Comparison of ENCODE assay signal across 9 cellular contexts in genomic region chr7:100492738-100493475, GRCh38. TPM values are rescaled to one million over a fixed set of nuclear protein-coding genes. Genes with fewer than 3 reads are reported as not detected.
DNase-seq lines count a peak whose midpoint lies in the region; ATAC-seq, FAIRE-seq and TF ChIP-seq lines count a peak whose summit lies in the region.
"Had no signal": no experiment of that assay in that cellular context is flagged by ENCODE, and none has a peak within 500 bp of the region (broad histone marks: within the 10 kb centered on the region; RNA-seq: fewer than 3 reads in every experiment).

No MANE protein-coding gene starts in this region.

- H3K27ac ChIP-seq in K562 (ENCODE audit: extremely low read depth, low read depth, low read length) (no peak overlapping the region), upper lobe of left lung (no peak overlapping the region)

- H2AFZ ChIP-seq in K562 (ENCODE audit: low read depth, low read length) = peak overlapping the region; percentile 86

- DNase-seq in activated naive CD4-positive, alpha-beta T cell treated with anti-CD3 and anti-CD28 coated beads, Interleukin-2, amount 50 U/mL, for 72 hours (ENCODE audit: low spot score in 2 of 2) = no peak
- DNase-seq in K562 (ENCODE audit: extremely low read depth in 1 of 4, low spot score in 3 of 4) (no peak), memory B cell (ENCODE audit: low spot score in 2 of 2) (no peak), upper lobe of left lung (no peak), NCI-H226 (no peak), GM19239 (ENCODE audit: insufficient read length, low spot score) (no peak)

- H3K9me3 ChIP-seq in K562 (replicated peaks; ENCODE audit: control insufficient read depth, insufficient read depth, low read depth, low read length) (no peaks in the 10 kb centered on the region), upper lobe of left lung (no peaks in the 10 kb centered on the region)

- H3K27ac Mint-ChIP-seq in activated naive CD4-positive, alpha-beta T cell treated with anti-CD3 and anti-CD28 coated beads, Interleukin-2, amount 50 U/mL, for 24 hours = peak overlapping the region; percentile 81
- peak overlapping the region in 1 of 2 donors; percentile 31 for H3K27ac Mint-ChIP-seq in activated naive CD4-positive, alpha-beta T cell treated with anti-CD3 and anti-CD28 coated beads, Interleukin-2, amount 50 U/mL, for 72 hours
- no peak overlapping the region for H3K27ac Mint-ChIP-seq in memory B cell

- H3K9me3 Mint-ChIP-seq in activated naive CD4-positive, alpha-beta T cell treated with anti-CD3 and anti-CD28 coated beads, Interleukin-2, amount 50 U/mL, for 24 hours = no peaks in the 10 kb centered on the region
- no peaks in the 10 kb centered on the region for H3K9me3 Mint-ChIP-seq in activated naive CD4-positive, alpha-beta T cell treated with anti-CD3 and anti-CD28 coated beads, Interleukin-2, amount 50 U/mL, for 72 hours
- no peaks in the 10 kb centered on the region for H3K9me3 Mint-ChIP-seq in memory B cell

- H4K20me1 ChIP-seq in K562 (replicated peaks; ENCODE audit: control insufficient read depth, insufficient read depth, low read length) = no peaks in the 10 kb centered on the region

- no peaks in the 10 kb centered on the region for H3K27me3 Mint-ChIP-seq in activated naive CD4-positive, alpha-beta T cell treated with anti-CD3 and anti-CD28 coated beads, Interleukin-2, amount 50 U/mL, for 24 hours
- peaks cover 10% of the 10 kb centered on the region for H3K27me3 Mint-ChIP-seq in memory B cell

- TF ChIP-seq EP300 in K562 (IDR thresholded peaks at IDR 0.05; ENCODE audit: low read length) (no peak), upper lobe of left lung (IDR thresholded peaks at IDR 0.05) (no peak)

- 54% methylated on average over 5 of the region's 5 CpGs for WGBS in K562 (ENCODE audit: insufficient coverage, low coverage, missing lambda C conversion rate)
- 86 to 94% methylated on average over 5 of the region's 5 CpGs for WGBS in upper lobe of left lung, 2 donors

- peak overlapping the region; percentile 83 for H3K4me3 Mint-ChIP-seq in activated naive CD4-positive, alpha-beta T cell treated with anti-CD3 and anti-CD28 coated beads, Interleukin-2, amount 50 U/mL, for 24 hours
- peak overlapping the region; percentile 69 for H3K4me3 Mint-ChIP-seq in memory B cell

- ATAC-seq in activated naive CD4-positive, alpha-beta T cell treated with anti-CD3 and anti-CD28 coated beads, Interleukin-2, amount 50 U/mL, for 72 hours = no peak
- no peak for ATAC-seq in K562
- peak; percentile 4 for ATAC-seq in memory B cell (ENCODE audit: low read depth)
- no peak for ATAC-seq in upper lobe of left lung (ENCODE audit: low FRiP score in 2 of 2)
- no peak for ATAC-seq in GM21447 (IDR thresholded peaks at IDR 0.05; ENCODE audit: unreplicated experiment)
- ATAC-seq: Panc1 had no signal

- H3K27me3 ChIP-seq in K562 (ENCODE audit: control insufficient read depth in 2 of 2, insufficient read depth in 2 of 2, low read length in 2 of 2) (no peaks in the 10 kb centered on the region), upper lobe of left lung (no peaks in the 10 kb centered on the region)

- no TSS peak for BruUV-seq in K562 (replicated peaks; lab: Mats Ljungman, UMichigan)

- no peaks in the 10 kb centered on the region for H3K79me2 ChIP-seq in K562 (ENCODE audit: control insufficient read depth, insufficient read depth, low read length)

- peaks cover 17% of the 10 kb centered on the region for H3K4me1 Mint-ChIP-seq in activated naive CD4-positive, alpha-beta T cell treated with anti-CD3 and anti-CD28 coated beads, Interleukin-2, amount 50 U/mL, for 24 hours
- peaks cover 10% of the 10 kb centered on the region for H3K4me1 Mint-ChIP-seq in memory B cell

- no peaks in the 10 kb centered on the region for H3K9me1 ChIP-seq in K562 (ENCODE audit: control insufficient read depth, insufficient read depth, low read length)

- TF ChIP-seq POLR2A in K562 (conservative IDR thresholded peaks at IDR 0.05) (no peak), upper lobe of left lung (IDR thresholded peaks at IDR 0.05) (no peak)

- H3K36me3 ChIP-seq in K562 (ENCODE audit: control insufficient read depth, insufficient read depth, low read length) (no peaks in the 10 kb centered on the region), upper lobe of left lung (no peaks in the 10 kb centered on the region)

- peak overlapping the region; percentile 57 for H3K4me2 ChIP-seq in K562 (ENCODE audit: insufficient read depth, low read length)

- no peaks in the 10 kb centered on the region for H3K36me3 Mint-ChIP-seq in activated naive CD4-positive, alpha-beta T cell treated with anti-CD3 and anti-CD28 coated beads, Interleukin-2, amount 50 U/mL, for 24 hours
- no peaks in the 10 kb centered on the region for H3K36me3 Mint-ChIP-seq in activated naive CD4-positive, alpha-beta T cell treated with anti-CD3 and anti-CD28 coated beads, Interleukin-2, amount 50 U/mL, for 72 hours
- H3K36me3 Mint-ChIP-seq in memory B cell = no peaks in the 10 kb centered on the region

- H3K9ac ChIP-seq in K562 (ENCODE audit: insufficient read depth in 1 of 2, low read depth in 2 of 2, low read length in 2 of 2) = peak overlapping the region; percentile 33 to 89; a peak in 3 of 4 replicates

- no peak for TF ChIP-seq RAD21 in K562 (CRISPR knock-in tag; conservative IDR thresholded peaks at IDR 0.05 in 1 of 2, IDR thresholded peaks at IDR 0.05 in 1 of 2)

- POLR2A ChIA-PET in K562 (lab: Yijun Ruan, JAX) = interaction anchor here (0.6 to 1.4 kb wide), 4 partner anchors 9 to 1740 kb away, joined by 3 read pairs; partner anchors contain the start of genes AGFG2 and NYAP1

- CTCF ChIA-PET in K562 (lab: Yijun Ruan, JAX; ENCODE audit: low intra/inter-chr PET ratio) = interaction anchor here (0.6 kb wide), 1 partner anchor 1363 kb away, joined by 3 read pairs; no protein-coding TSS in a partner anchor

- H3K4me1 ChIP-seq in K562 (replicated peaks in 1 of 2; ENCODE audit: control insufficient read depth in 2 of 2, insufficient read depth in 2 of 2, low read length in 2 of 2) (peaks cover 4 to 36% of the 10 kb centered on the region in 2 experiments; a peak in 3 of 5 replicates), upper lobe of left lung (peaks cover 11 to 14% (median 13%) of the 10 kb centered on the region in 4 donors)

- in situ Hi-C loops in K562 (cut with MboI) = no loop called here

- FAIRE-seq in K562 (lab: Jason Lieb, UNC) (no peak), GM19239 (lab: Jason Lieb, UNC) (no peak)

- H3K4me3 ChIP-seq in K562 = peak overlapping the region; percentile 30
- H3K4me3 ChIP-seq in upper lobe of left lung = peak overlapping the region in 3 of 4 donors; percentile 35 to 46 (median 41)

- TF ChIP-seq CTCF in K562 (IDR thresholded peaks at IDR 0.05 in 2 of 3, conservative IDR thresholded peaks at IDR 0.05 in 1 of 3; ENCODE audit: insufficient read depth in 2 of 3, low read depth in 1 of 3, low read length in 3 of 3) (no peak), upper lobe of left lung (IDR thresholded peaks at IDR 0.05) (no peak)

- intact Hi-C loops in K562 (cut with micrococcal nuclease) = no loop called here

RNA-seq across cellular contexts. Expression of gene NYAP1, which starts 9.2 kb away (rescaled TPM):
- total RNA-seq in activated naive CD4-positive, alpha-beta T cell treated with anti-CD3 and anti-CD28 coated beads, Interleukin-2, amount 50 U/mL, for 72 hours = 1 to 10 TPM in 1 of 2 donors, under 1 TPM in 1; 0.89 to 1.0 TPM
- total RNA-seq in K562 (2011; cell fraction: chromatin; rRNA removed; ENCODE audit: low replicate concordance) = 0.53 and 1.0 TPM in 2 replicates
- total RNA-seq in K562 (2011; cell fraction: nucleolus; rRNA removed) = 0.67 and 0.79 TPM in 2 replicates
- total RNA-seq in K562 (2011; cell fraction: nucleoplasm; rRNA removed) = 0.23 and 0.59 TPM in 2 replicates
- total RNA-seq in K562 (2014; rRNA removed) = 0.32 and 0.98 TPM in 2 replicates
- total RNA-seq in K562 (2014; rRNA removed; fragmentation: Illumina TruSeq; extraction: Trizol) = 0.11 and 0.13 TPM in 2 replicates
- total RNA-seq in K562 (2015; rRNA removed; fragmentation: Illumina TruSeq; extraction: Trizol) = 0.15 and 0.22 TPM in 2 replicates
- total RNA-seq in K562 (2021) = 0.82 and 0.87 TPM in 2 replicates
- 0.09 and 0.13 TPM in 2 replicates for polyA plus RNA-seq in K562 (2011; rRNA removed)
- polyA plus RNA-seq in K562 (2011; cell fraction: cytosol; rRNA removed) = 0.15 and 1.4 TPM in 2 replicates
- 0.34 and 1.7 TPM in 2 replicates for polyA plus RNA-seq in K562 (2011; cell fraction: nucleus; rRNA removed)
- polyA plus RNA-seq in K562 (2012) = 0.35 and 0.65 TPM in 2 replicates
- polyA plus RNA-seq in K562 (2014; fragmentation: Illumina TruSeq; extraction: Trizol) = 0.13 and 0.17 TPM in 2 replicates
- not detected for polyA plus RNA-seq in K562 (2014; fragmentation: Nextera tagmentation; extraction: Ambion mirVana)
- 0.88 and 1.0 TPM in 2 replicates for polyA plus RNA-seq in K562 (2014; rRNA removed)
- polyA minus RNA-seq in K562 (2011; rRNA and poly(A)+ RNA removed) = 0.11 TPM in 1 of 2 replicates, not detected in the other
- polyA minus RNA-seq in K562 (2011; cell fraction: cytosol; rRNA and poly(A)+ RNA removed) = not detected in 2 replicates
- polyA minus RNA-seq in K562 (2011; cell fraction: nucleus; rRNA and poly(A)+ RNA removed) = 0.22 and 0.40 TPM in 2 replicates
- total RNA-seq in upper lobe of left lung = 1 to 10 TPM in 2 of 6 donors, under 1 TPM in 3, not detected in 1; 0.15 to 1.4 (median 0.89) TPM

RNA-seq across cellular contexts. Expression of gene TSC22D4, which starts 13.9 kb away (rescaled TPM):
- 10 to 100 TPM; 96.2 to 99.9 TPM for total RNA-seq in activated naive CD4-positive, alpha-beta T cell treated with anti-CD3 and anti-CD28 coated beads, Interleukin-2, amount 50 U/mL, for 72 hours
- total RNA-seq in K562 (2011; cell fraction: chromatin; rRNA removed; ENCODE audit: low replicate concordance) = 30.5 and 88.7 TPM in 2 replicates
- 56.8 and 60.5 TPM in 2 replicates for total RNA-seq in K562 (2011; cell fraction: nucleolus; rRNA removed)
- 38.6 and 57.1 TPM in 2 replicates for total RNA-seq in K562 (2011; cell fraction: nucleoplasm; rRNA removed)
- total RNA-seq in K562 (2014; rRNA removed) = 77.6 and 102 TPM in 2 replicates
- total RNA-seq in K562 (2014; rRNA removed; fragmentation: Illumina TruSeq; extraction: Trizol) = 10.1 and 13.1 TPM in 2 replicates
- total RNA-seq in K562 (2015; rRNA removed; fragmentation: Illumina TruSeq; extraction: Trizol) = 31.3 and 33.9 TPM in 2 replicates
- 102 and 107 TPM in 2 replicates for total RNA-seq in K562 (2021)
- 14.2 and 18.8 TPM in 2 replicates for polyA plus RNA-seq in K562 (2011; rRNA removed)
- polyA plus RNA-seq in K562 (2011; cell fraction: cytosol; rRNA removed) = 13.0 and 47.0 TPM in 2 replicates
- polyA plus RNA-seq in K562 (2011; cell fraction: nucleus; rRNA removed) = 22.1 and 53.6 TPM in 2 replicates
- 64.9 and 107 TPM in 2 replicates for polyA plus RNA-seq in K562 (2012)
- polyA plus RNA-seq in K562 (2014; fragmentation: Illumina TruSeq; extraction: Trizol) = 28.7 and 51.7 TPM in 2 replicates
- under 1 TPM; 0.37 to 0.92 TPM for polyA plus RNA-seq in K562 (2014; fragmentation: Nextera tagmentation; extraction: Ambion mirVana)
- 57.9 and 61.0 TPM in 2 replicates for polyA plus RNA-seq in K562 (2014; rRNA removed)
- polyA minus RNA-seq in K562 (2011; rRNA and poly(A)+ RNA removed) = 5.5 and 9.6 TPM in 2 replicates
- 24.5 and 26.5 TPM in 2 replicates for polyA minus RNA-seq in K562 (2011; cell fraction: cytosol; rRNA and poly(A)+ RNA removed)
- polyA minus RNA-seq in K562 (2011; cell fraction: nucleus; rRNA and poly(A)+ RNA removed) = 10.0 and 13.5 TPM in 2 replicates
- total RNA-seq in upper lobe of left lung = 10 to 100 TPM; 25.7 to 91.2 (median 69.0) TPM

RNA-seq across cellular contexts. Expression of gene SPACDR, which starts 28.8 kb away (rescaled TPM):
- total RNA-seq in activated naive CD4-positive, alpha-beta T cell treated with anti-CD3 and anti-CD28 coated beads, Interleukin-2, amount 50 U/mL, for 72 hours = 1 to 10 TPM; 7.7 to 9.9 TPM
- 3.4 and 9.9 TPM in 2 replicates for total RNA-seq in K562 (2011; cell fraction: chromatin; rRNA removed; ENCODE audit: low replicate concordance)
- 1.8 and 4.7 TPM in 2 replicates for total RNA-seq in K562 (2011; cell fraction: nucleolus; rRNA removed)
- 2.4 and 3.8 TPM in 2 replicates for total RNA-seq in K562 (2011; cell fraction: nucleoplasm; rRNA removed)
- 0.14 and 0.29 TPM in 2 replicates for total RNA-seq in K562 (2014; rRNA removed)
- not detected in 2 replicates for total RNA-seq in K562 (2014; rRNA removed; fragmentation: Illumina TruSeq; extraction: Trizol)
- 0.29 and 0.41 TPM in 2 replicates for total RNA-seq in K562 (2015; rRNA removed; fragmentation: Illumina TruSeq; extraction: Trizol)
- total RNA-seq in K562 (2021) = 0.55 and 1.2 TPM in 2 replicates
- polyA plus RNA-seq in K562 (2011; rRNA removed) = 0.18 and 0.20 TPM in 2 replicates
- 0.40 and 0.56 TPM in 2 replicates for polyA plus RNA-seq in K562 (2011; cell fraction: cytosol; rRNA removed)
- 1.0 and 2.9 TPM in 2 replicates for polyA plus RNA-seq in K562 (2011; cell fraction: nucleus; rRNA removed)
- polyA plus RNA-seq in K562 (2012) = 0.47 and 2.1 TPM in 2 replicates
- polyA plus RNA-seq in K562 (2014; fragmentation: Illumina TruSeq; extraction: Trizol) = 0.13 and 0.24 TPM in 2 replicates
- under 1 TPM; 0.07 to 0.11 TPM for polyA plus RNA-seq in K562 (2014; fragmentation: Nextera tagmentation; extraction: Ambion mirVana)
- 0.12 and 0.15 TPM in 2 replicates for polyA plus RNA-seq in K562 (2014; rRNA removed)
- polyA minus RNA-seq in K562 (2011; rRNA and poly(A)+ RNA removed) = not detected in 2 replicates
- not detected in 2 replicates for polyA minus RNA-seq in K562 (2011; cell fraction: cytosol; rRNA and poly(A)+ RNA removed)
- polyA minus RNA-seq in K562 (2011; cell fraction: nucleus; rRNA and poly(A)+ RNA removed) = not detected in 2 replicates
- total RNA-seq in upper lobe of left lung = 1 to 10 TPM in 2 of 6 donors, under 1 TPM in 2, not detected in 2; 0.59 to 2.1 (median 1.3) TPM

RNA-seq across cellular contexts. Expression of gene AGFG2, which starts 46.1 kb away (rescaled TPM):
- total RNA-seq in activated naive CD4-positive, alpha-beta T cell treated with anti-CD3 and anti-CD28 coated beads, Interleukin-2, amount 50 U/mL, for 72 hours = 10 to 100 TPM; 47.3 to 59.9 TPM
- total RNA-seq in K562 (2011; cell fraction: chromatin; rRNA removed; ENCODE audit: low replicate concordance) = 25.6 and 42.2 TPM in 2 replicates
- 22.7 and 25.7 TPM in 2 replicates for total RNA-seq in K562 (2011; cell fraction: nucleolus; rRNA removed)
- total RNA-seq in K562 (2011; cell fraction: nucleoplasm; rRNA removed) = 28.4 and 39.7 TPM in 2 replicates
- total RNA-seq in K562 (2014; rRNA removed) (11.7 and 20.2 TPM in 2 replicates), K562 (2014; rRNA removed; fragmentation: Illumina TruSeq; extraction: Trizol) (3.6 and 4.3 TPM in 2 replicates), K562 (2015; rRNA removed; fragmentation: Illumina TruSeq; extraction: Trizol) (7.8 and 9.3 TPM in 2 replicates), K562 (2021) (23.1 and 23.4 TPM in 2 replicates), upper lobe of left lung (10 to 100 TPM; 14.3 to 33.1 (median 20.4) TPM)
- polyA plus RNA-seq in K562 (2011; rRNA removed) (4.6 and 5.2 TPM in 2 replicates), K562 (2014; fragmentation: Illumina TruSeq; extraction: Trizol) (6.5 and 9.6 TPM in 2 replicates), K562 (2014; fragmentation: Nextera tagmentation; extraction: Ambion mirVana) (under 1 TPM; 0.31 to 0.32 TPM), K562 (2014; rRNA removed) (10.0 and 16.8 TPM in 2 replicates)
- polyA plus RNA-seq in K562 (2011; cell fraction: cytosol; rRNA removed) = 3.8 and 25.5 TPM in 2 replicates
- 12.0 and 33.1 TPM in 2 replicates for polyA plus RNA-seq in K562 (2011; cell fraction: nucleus; rRNA removed)
- 9.7 and 18.9 TPM in 2 replicates for polyA plus RNA-seq in K562 (2012)
- 3.7 and 4.3 TPM in 2 replicates for polyA minus RNA-seq in K562 (2011; rRNA and poly(A)+ RNA removed)
- 3.9 and 8.0 TPM in 2 replicates for polyA minus RNA-seq in K562 (2011; cell fraction: cytosol; rRNA and poly(A)+ RNA removed)
- polyA minus RNA-seq in K562 (2011; cell fraction: nucleus; rRNA and poly(A)+ RNA removed) = 10.2 and 12.1 TPM in 2 replicates

RNA-seq across cellular contexts. Expression of gene PPP1R35, which starts 56.6 kb away (rescaled TPM):
- 10 to 100 TPM; 38.7 to 52.5 TPM for total RNA-seq in activated naive CD4-positive, alpha-beta T cell treated with anti-CD3 and anti-CD28 coated beads, Interleukin-2, amount 50 U/mL, for 72 hours
- total RNA-seq in K562 (2011; cell fraction: chromatin; rRNA removed; ENCODE audit: low replicate concordance) = 18.9 and 64.5 TPM in 2 replicates
- 109 and 128 TPM in 2 replicates for total RNA-seq in K562 (2011; cell fraction: nucleolus; rRNA removed)
- 45.6 and 53.0 TPM in 2 replicates for total RNA-seq in K562 (2011; cell fraction: nucleoplasm; rRNA removed)
- total RNA-seq in K562 (2014; rRNA removed) = 127 and 152 TPM in 2 replicates
- 18.9 and 25.9 TPM in 2 replicates for total RNA-seq in K562 (2014; rRNA removed; fragmentation: Illumina TruSeq; extraction: Trizol)
- total RNA-seq in K562 (2015; rRNA removed; fragmentation: Illumina TruSeq; extraction: Trizol) = 44.9 and 47.9 TPM in 2 replicates
- 124 and 135 TPM in 2 replicates for total RNA-seq in K562 (2021)
- 28.2 and 31.7 TPM in 2 replicates for polyA plus RNA-seq in K562 (2011; rRNA removed)
- 38.6 and 141 TPM in 2 replicates for polyA plus RNA-seq in K562 (2011; cell fraction: cytosol; rRNA removed)
- polyA plus RNA-seq in K562 (2011; cell fraction: nucleus; rRNA removed) = 136 and 297 TPM in 2 replicates
- 70.7 and 78.6 TPM in 2 replicates for polyA plus RNA-seq in K562 (2012)
- 19.4 and 33.7 TPM in 2 replicates for polyA plus RNA-seq in K562 (2014; fragmentation: Illumina TruSeq; extraction: Trizol)
- polyA plus RNA-seq in K562 (2014; fragmentation: Nextera tagmentation; extraction: Ambion mirVana) = 1 to 10 TPM; 2.9 to 5.9 TPM
- polyA plus RNA-seq in K562 (2014; rRNA removed) = 153 and 185 TPM in 2 replicates
- 2.2 and 5.8 TPM in 2 replicates for polyA minus RNA-seq in K562 (2011; rRNA and poly(A)+ RNA removed)
- 13.8 and 18.6 TPM in 2 replicates for polyA minus RNA-seq in K562 (2011; cell fraction: cytosol; rRNA and poly(A)+ RNA removed)
- polyA minus RNA-seq in K562 (2011; cell fraction: nucleus; rRNA and poly(A)+ RNA removed) = 16.7 and 26.0 TPM in 2 replicates
- total RNA-seq in upper lobe of left lung = 10 to 100 TPM; 24.3 to 56.8 (median 30.0) TPM
